ENCODE assay signal across 8 cellular contexts in genomic region chr17:4663711-4664110, GRCh38.
"Had no signal": no experiment of that assay in that cellular context is flagged by ENCODE, and none has a peak within 500 bp of the region (broad histone marks: within the 10 kb centered on the region; RNA-seq: fewer than 3 reads in every experiment).

No MANE protein-coding gene starts in this region.

- ATAC-seq: GM12878 had no signal

- H3K4me3 ChIP-seq: GM12878 had no signal

- FAIRE-seq: G401.6, GM12878, GM12891, GM12892, GM18507, GM19239 had no signal

- DNase-seq: GDM1, GF-D8 had no signal
